In genomic region chr20:39047417-39047985, GRCh38 we compare ENCODE assay signal across 1 cellular context.
TF ChIP-seq lines count a peak whose summit lies in the region.

No MANE protein-coding gene starts in this region.

TF ChIP-seq in HepG2, 621 proteins besides CTCF, POLR2A, EP300 and RAD21 (continued from another document):
- 0 out of 2 replicates have a peak, but pooled peaks have one; percentile 45 for TF ChIP-seq NFAT5 (CRISPR knock-in tag; IDR thresholded peaks at IDR 0.05)
- no peak for TF ChIP-seq ZNF562 (CRISPR knock-in tag; IDR thresholded peaks at IDR 0.05; ENCODE audit: borderline replicate concordance)
- 0 out of 2 replicates have a peak, but pooled peaks have one; percentile 15 for TF ChIP-seq ZNF558 (CRISPR knock-in tag; IDR thresholded peaks at IDR 0.05; ENCODE audit: borderline replicate concordance)
- TF ChIP-seq TRIM22 (IDR thresholded peaks at IDR 0.05), result no peak
- no peak for TF ChIP-seq HOXA3 (CRISPR knock-in tag; IDR thresholded peaks at IDR 0.05)
- TF ChIP-seq GMEB2 (CRISPR knock-in tag; IDR thresholded peaks at IDR 0.05; ENCODE audit: low read depth), result no peak
- no peak for TF ChIP-seq TARDBP (CRISPR knock-in tag; IDR thresholded peaks at IDR 0.05)
- no peak for TF ChIP-seq SOX6 (IDR thresholded peaks at IDR 0.05)
- TF ChIP-seq SOX6 (CRISPR knock-in tag; IDR thresholded peaks at IDR 0.05), result no peak; the same call in 1 of the 2 replicates
- TF ChIP-seq SRSF9 (IDR thresholded peaks at IDR 0.05; ENCODE audit: borderline replicate concordance, insufficient read depth, low read depth, low read length, poor library complexity, severe bottlenecking), result no peak
- TF ChIP-seq HDAC1 (CRISPR knock-in tag; IDR thresholded peaks at IDR 0.05), result no peak
- TF ChIP-seq SP5 (CRISPR knock-in tag; IDR thresholded peaks at IDR 0.05; ENCODE audit: borderline replicate concordance, low read depth), result no peak
- no peak for TF ChIP-seq ZNF891 (CRISPR knock-in tag; IDR thresholded peaks at IDR 0.05)
- TF ChIP-seq IKZF5 (CRISPR knock-in tag; IDR thresholded peaks at IDR 0.05), result no peak
- no peak for TF ChIP-seq ZNF615 (CRISPR knock-in tag; IDR thresholded peaks at IDR 0.05; ENCODE audit: borderline replicate concordance)
- TF ChIP-seq IRF2 (CRISPR knock-in tag; IDR thresholded peaks at IDR 0.05), result no peak
- TF ChIP-seq MAFG (CRISPR knock-in tag; IDR thresholded peaks at IDR 0.05), result no peak
- no peak for TF ChIP-seq MAZ (IDR thresholded peaks at IDR 0.05; ENCODE audit: borderline replicate concordance, low read depth, low read length)
- TF ChIP-seq MAZ (CRISPR knock-in tag; IDR thresholded peaks at IDR 0.05; ENCODE audit: low read depth), result 0 out of 2 replicates have a peak, but pooled peaks have one; percentile 1
- 0 out of 2 replicates have a peak, but pooled peaks have one; percentile 25 for TF ChIP-seq BORCS8-MEF2B (CRISPR knock-in tag; IDR thresholded peaks at IDR 0.05)
- no peak for TF ChIP-seq TMF1 (CRISPR knock-in tag; IDR thresholded peaks at IDR 0.05; ENCODE audit: low read depth)
- no peak for TF ChIP-seq ZFP36L1 (CRISPR knock-in tag; IDR thresholded peaks at IDR 0.05)
- TF ChIP-seq ZNF225 (CRISPR knock-in tag; IDR thresholded peaks at IDR 0.05), result no peak
- no peak for TF ChIP-seq ATF1 (CRISPR knock-in tag; IDR thresholded peaks at IDR 0.05)
- TF ChIP-seq ZNF253 (CRISPR knock-in tag; IDR thresholded peaks at IDR 0.05; ENCODE audit: borderline replicate concordance), result no peak
- TF ChIP-seq IRX3 (CRISPR knock-in tag; IDR thresholded peaks at IDR 0.05; ENCODE audit: borderline replicate concordance, low read depth), result no peak
- no peak for TF ChIP-seq ZNF616 (CRISPR knock-in tag; IDR thresholded peaks at IDR 0.05; ENCODE audit: low read depth)
- TF ChIP-seq NR2C2 (CRISPR knock-in tag; IDR thresholded peaks at IDR 0.05; ENCODE audit: borderline replicate concordance), result no peak
- TF ChIP-seq YEATS2 (CRISPR knock-in tag; IDR thresholded peaks at IDR 0.05; ENCODE audit: borderline replicate concordance), result no peak
- TF ChIP-seq KDM5B (CRISPR knock-in tag; IDR thresholded peaks at IDR 0.05; ENCODE audit: borderline replicate concordance), result 0 out of 2 replicates have a peak, but pooled peaks have one; percentile 72
- TF ChIP-seq ZNF709 (CRISPR knock-in tag; IDR thresholded peaks at IDR 0.05), result no peak
- TF ChIP-seq BCL6 (CRISPR knock-in tag; IDR thresholded peaks at IDR 0.05), result no peak
